Comparison of ENCODE assay signal across 17 cellular contexts in genomic region chr6:143078468-143079324, GRCh38.
"Had no signal": no experiment of that assay in that cellular context is flagged by ENCODE, and none has a peak within 500 bp of the region (broad histone marks: within the 10 kb centered on the region; RNA-seq: fewer than 3 reads in every experiment).

No MANE protein-coding gene starts in this region.

- H3K27me3 ChIP-seq: tibial artery had no signal

- H3K27me3 Mint-ChIP-seq: activated CD4-positive, alpha-beta memory T cell treated with anti-CD3 and anti-CD28 coated beads for 36 hours; activated CD4-positive, alpha-beta T cell treated with anti-CD3 and anti-CD28 coated beads for 36 hours; stimulated activated naive B cell treated with anti-CD40 and anti-IgM and Interleukin-4, amounts not matched to agents 10 μg/mL and 1 μg/mL and 100 μg/mL, for 72 hours had no signal

- H3K36me3 Mint-ChIP-seq: immature natural killer cell had no signal

- ATAC-seq: activated CD4-positive, alpha-beta T cell treated with anti-CD3 and anti-CD28 coated beads for 36 hours; left cardiac atrium; stimulated activated naive B cell treated with anti-CD40 and anti-IgM and Interleukin-4, amounts not matched to agents 10 μg/mL and 1 μg/mL and 100 μg/mL, for 72 hours had no signal

- DNase-seq: activated CD4-positive, alpha-beta memory T cell treated with anti-CD3 and anti-CD28 coated beads for 36 hours; activated CD4-positive, alpha-beta T cell treated with anti-CD3 and anti-CD28 coated beads for 36 hours; activated CD8-positive, alpha-beta memory T cell treated with anti-CD3 and anti-CD28 coated beads, Interleukin-2, amount 50 U/mL, for 4 hours; caudate nucleus; cortex of kidney; effector CD4-positive, alpha-beta T cell; foreskin melanocyte; immature natural killer cell; left cardiac atrium; posterior cingulate gyrus; retina; stimulated activated CD4-positive, alpha-beta T cell treated with anti-CD3 and anti-CD28 coated beads, Interleukin-2, amount 100 ng/mL, for 48 hours; stimulated activated naive B cell treated with anti-CD40 and anti-IgM and Interleukin-4, amounts not matched to agents 10 μg/mL and 1 μg/mL and 100 μg/mL, for 72 hours; tibial artery had no signal

- H3K36me3 ChIP-seq: tibial artery had no signal

- H3K27ac Mint-ChIP-seq: activated CD4-positive, alpha-beta memory T cell treated with anti-CD3 and anti-CD28 coated beads for 36 hours; activated CD4-positive, alpha-beta T cell treated with anti-CD3 and anti-CD28 coated beads for 36 hours; immature natural killer cell; stimulated activated naive B cell treated with anti-CD40 and anti-IgM and Interleukin-4, amounts not matched to agents 10 μg/mL and 1 μg/mL and 100 μg/mL, for 72 hours had no signal

- H3K4me1 Mint-ChIP-seq: immature natural killer cell; stimulated activated naive B cell treated with anti-CD40 and anti-IgM and Interleukin-4, amounts not matched to agents 10 μg/mL and 1 μg/mL and 100 μg/mL, for 72 hours had no signal

- H3K4me3 Mint-ChIP-seq: activated CD4-positive, alpha-beta memory T cell treated with anti-CD3 and anti-CD28 coated beads for 36 hours; activated CD4-positive, alpha-beta T cell treated with anti-CD3 and anti-CD28 coated beads for 36 hours; immature natural killer cell; stimulated activated naive B cell treated with anti-CD40 and anti-IgM and Interleukin-4, amounts not matched to agents 10 μg/mL and 1 μg/mL and 100 μg/mL, for 72 hours had no signal

- H3K27ac ChIP-seq: epithelial cell of prostate, tibial artery, VCaP had no signal

- H3K4me3 ChIP-seq: lung, tibial artery had no signal
